Comparison of ENCODE assay signal across 13 cellular contexts in genomic region chr5:140785905-140786686, GRCh38. TPM values are rescaled to one million over a fixed set of nuclear protein-coding genes. Genes with fewer than 3 reads are reported as not detected.
DNase-seq lines count a peak whose midpoint lies in the region; ATAC-seq lines count a peak whose summit lies in the region.
"Had no signal": no experiment of that assay in that cellular context is flagged by ENCODE, and none has a peak within 500 bp of the region (broad histone marks: within the 10 kb centered on the region; RNA-seq: fewer than 3 reads in every experiment).

TSS of gene PCDHA1 (plus strand) at chr5:140786140.

- no peak for ATAC-seq in left cardiac atrium

- DNase-seq in EL (peak; percentile 7), M059J (ENCODE audit: low read depth) (peak; percentile 25), RPMI7951 (ENCODE audit: low read depth) (peak; percentile 8), inferior parietal cortex (ENCODE audit: extremely low spot score) (peak; percentile 2), left cardiac atrium (no peak), COLO668 (lab: John Stamatoyannopoulos, UW; ENCODE audit: unreplicated experiment) (no peak), NCI-H345 treated with DMSO at 0.1 percent for 48 hours (lab: John Stamatoyannopoulos, UW; ENCODE audit: unreplicated experiment) (no peak)
- no peak for DNase-seq in stimulated activated CD4-positive, alpha-beta T cell treated with anti-CD3 and anti-CD28 coated beads, Interleukin-12 subunit alpha, Interleukin-12 subunit beta, amount 100 ng/mL, for 4 hours
- DNase-seq: adrenal gland; effector memory CD4-positive, alpha-beta T cell; naive B cell; SJCRH30; stimulated activated naive CD4-positive, alpha-beta T cell treated with Interleukin-2 at 50 U/mL for 16 hours had no signal

- intact Hi-C loops in left cardiac atrium (cut with DNase I), result no loop called here

RNA-seq across cellular contexts. Expression of gene PCDHA1, which starts in this region (rescaled TPM):
- 0.05 TPM in 1 of 2 replicates, not detected in the other for total RNA-seq in M059J (2014; rRNA removed; shearing (Covaris generic))
- total RNA-seq in RPMI7951 (2014; rRNA removed; shearing (Covaris generic)), result under 0.01 TPM in 1 of 2 replicates, not detected in the other
- not detected for total RNA-seq in left cardiac atrium
- total RNA-seq: SJCRH30 had no signal

Comparison
In these comparisons a context has a peak if more than half of its experiments do, and no peak if none do; other contexts are left out.
1. Peak in DNase-seq in M059J; RNA of the gene not detected or under 1 TPM.
2. Peak in DNase-seq in RPMI7951; RNA of the gene not detected or under 1 TPM.
3. DNase-seq: peak in EL (single experiment) and inferior parietal cortex (single experiment); none in left cardiac atrium (single experiment), stimulated activated CD4-positive, alpha-beta T cell treated with anti-CD3 and anti-CD28 coated beads, Interleukin-12 subunit alpha, Interleukin-12 subunit beta, amount 100 ng/mL, for 4 hours (single experiment), COLO668 (single experiment) and NCI-H345 treated with DMSO at 0.1 percent for 48 hours (single experiment).